In the genomic region with DNA sequence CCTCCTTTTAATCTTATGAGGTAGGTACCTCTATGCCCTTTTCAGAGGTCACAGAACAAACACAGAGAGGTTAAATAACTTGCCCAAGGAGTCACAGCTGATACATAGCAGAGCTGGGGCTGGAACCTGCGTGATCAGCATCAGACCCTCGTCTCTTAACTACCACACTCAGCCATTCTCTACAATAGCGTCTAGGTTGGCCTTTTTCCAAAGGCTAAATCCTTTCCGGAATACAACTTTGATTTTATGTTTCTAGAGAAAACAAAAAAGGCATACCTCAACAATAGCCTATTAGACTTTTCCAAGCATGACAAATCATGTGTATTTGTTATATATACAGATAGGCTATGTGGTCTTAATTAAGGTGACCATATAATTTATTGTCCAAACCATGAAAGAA, we compare ENCODE assay signal across 15 cellular contexts.
"Had no signal": no experiment of that assay in that cellular context is flagged by ENCODE, and none has a peak within 500 bp of the region (broad histone marks: within the 10 kb centered on the region; RNA-seq: fewer than 3 reads in every experiment).

No MANE protein-coding gene starts in this region.

- DNase-seq: activated CD4-positive, alpha-beta T cell treated with anti-CD3 and anti-CD28 coated beads for 48 hours; activated CD4-positive, alpha-beta T cell treated with anti-CD3 and anti-CD28 coated beads, Interleukin-2, amount 50 U/mL, for 48 hours; activated CD8-positive, alpha-beta memory T cell treated with anti-CD3 and anti-CD28 coated beads for 24 hours; activated effector memory CD4-positive, alpha-beta T cell treated with Interleukin-2 at 50 U/mL for 16 hours; activated naive CD4-positive, alpha-beta T cell treated with Interleukin-2 at 50 U/mL for 16 hours; aorta; foreskin fibroblast; heart left ventricle; hypothalamus; immature natural killer cell; left lung; mucosa of descending colon; stimulated activated CD4-positive, alpha-beta T cell treated with anti-CD3 and anti-CD28 coated beads, Interleukin-2, amount 100 ng/mL, for 48 hours; stimulated activated naive CD4-positive, alpha-beta T cell treated with Interleukin-2 at 50 U/mL for 16 hours; T-helper 9 cell had no signal
